In the genomic region with DNA sequence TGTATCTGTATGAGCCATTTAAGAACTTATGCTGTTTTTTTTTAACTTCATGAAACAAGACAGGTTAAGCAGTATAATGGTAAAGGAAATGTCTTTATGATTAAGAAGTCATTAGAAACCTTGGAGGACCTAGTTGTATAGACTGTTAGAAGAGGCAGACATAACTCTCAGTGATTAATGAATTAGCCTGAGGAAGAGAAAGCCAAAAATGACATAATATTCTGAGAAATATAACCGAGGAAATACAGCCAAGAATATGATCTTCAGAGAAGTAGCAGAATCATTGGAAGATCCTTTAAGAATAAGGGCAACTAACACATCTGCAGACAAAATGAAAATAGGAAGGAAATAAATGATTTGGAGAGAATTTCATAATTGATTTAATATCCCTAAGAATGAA, we compare ENCODE assay signal across 28 cellular contexts.
"Had no signal": no experiment of that assay in that cellular context is flagged by ENCODE, and none has a peak within 500 bp of the region (broad histone marks: within the 10 kb centered on the region; RNA-seq: fewer than 3 reads in every experiment).

No MANE protein-coding gene starts in this region.

- H3K27ac ChIP-seq: neutrophil, pancreas, prostate gland, right lobe of liver, sigmoid colon, suprapubic skin, testis, tibial artery, transverse colon, upper lobe of right lung, uterus had no signal

- H3K4me3 ChIP-seq: pancreas, prostate gland, right lobe of liver, sigmoid colon, suprapubic skin, testis, tibial artery, transverse colon, upper lobe of right lung, uterus had no signal

- H3K9me3 ChIP-seq: neutrophil, pancreas, prostate gland, right lobe of liver, sigmoid colon, suprapubic skin, testis, tibial artery, transverse colon, upper lobe of right lung, uterus had no signal

- ATAC-seq: naive thymus-derived CD8-positive, alpha-beta T cell; natural killer cell treated with Interleukin-12 subunit alpha and Interleukin-12 subunit beta and Interleukin-15 and Interleukin-18, amount 100 ng/mL, for 72 hours; right lobe of liver; stimulated activated memory B cell treated with anti-CD40 and anti-IgM and Interleukin-4, amounts not matched to agents 10 μg/mL and 1 μg/mL and 100 μg/mL, for 72 hours; stimulated activated naive CD8-positive, alpha-beta T cell treated with anti-CD3 and anti-CD28 coated beads, Interleukin-15, amount 100 ng/mL, for 72 hours; stimulated activated naive CD8-positive, alpha-beta T cell treated with anti-CD3 and anti-CD28 coated beads, Interleukin-15, Interleukin-2, amounts not matched to agents 100 U/mL and 50 U/mL, for 24 hours; upper lobe of right lung had no signal

- H3K4me1 ChIP-seq: pancreas, prostate gland, right lobe of liver, suprapubic skin, testis, tibial artery, uterus had no signal

- H3K27me3 ChIP-seq: neutrophil, pancreas, right lobe of liver, sigmoid colon, suprapubic skin, testis, tibial artery, transverse colon, upper lobe of right lung, uterus had no signal

- DNase-seq: naive thymus-derived CD8-positive, alpha-beta T cell; nephron progenitor cell; nucleus accumbens; pancreas; retina; right cardiac atrium; right lobe of liver; sigmoid colon; small intestine; stimulated activated CD4-positive, alpha-beta T cell treated with anti-CD3 and anti-CD28 coated beads, Interleukin-12 subunit alpha, Interleukin-12 subunit beta, amount 100 ng/mL, for 4 hours; stimulated activated CD4-positive, alpha-beta T cell treated with anti-CD3 and anti-CD28 coated beads, Interleukin-1b, Interleukin-23, amount 100 ng/mL, for 48 hours; stimulated activated CD4-positive, alpha-beta T cell treated with anti-CD3 and anti-CD28 coated beads, Interleukin-4, amount 100 ng/mL, for 1 hour; stimulated activated CD4-positive, alpha-beta T cell treated with anti-CD3 and anti-CD28 coated beads, Interleukin-4, amount 100 ng/mL, for 4 hours; stimulated activated CD8-positive, alpha-beta memory T cell treated with anti-CD3 and anti-CD28 coated beads, Interleukin-4, amount 100 ng/mL, for 48 hours; stimulated activated naive CD4-positive, alpha-beta T cell; stimulated activated naive CD8-positive, alpha-beta T cell treated with anti-CD3 and anti-CD28 coated beads, Interleukin-15, amount 100 ng/mL, for 72 hours; stimulated activated naive CD8-positive, alpha-beta T cell treated with anti-CD3 and anti-CD28 coated beads, Interleukin-15, Interleukin-2, amounts not matched to agents 100 U/mL and 50 U/mL, for 24 hours; substantia nigra; testis; tibial artery; transverse colon; upper lobe of right lung; uterus had no signal

- H3K36me3 ChIP-seq: neutrophil, pancreas, prostate gland, right lobe of liver, sigmoid colon, suprapubic skin, tibial artery, transverse colon, upper lobe of right lung, uterus had no signal
